ENCODE assay signal across 1 cellular context in the genomic region with DNA sequence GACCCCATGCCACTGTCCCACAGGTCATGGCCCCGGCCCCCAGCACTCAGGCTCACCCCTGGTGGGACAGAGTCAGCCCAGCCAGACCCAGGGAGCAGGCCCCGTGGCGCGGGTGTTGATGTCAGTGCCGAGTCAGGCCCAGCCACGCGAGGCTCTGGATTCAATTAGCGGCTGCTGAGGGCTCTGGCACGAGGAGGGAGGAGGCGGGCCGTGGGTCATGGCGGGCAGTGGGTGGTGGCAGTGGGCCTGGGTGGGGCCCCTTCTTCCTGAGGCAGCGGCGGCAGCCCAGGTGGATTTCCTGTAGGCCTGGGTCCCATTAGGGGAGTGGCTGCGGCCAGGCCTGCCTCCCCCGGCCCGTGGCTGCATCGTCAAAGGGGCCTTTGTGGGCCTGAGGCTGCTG.
A peak's percentile ranks its signal among the peaks of the same experiment; 100 is the strongest.
TF ChIP-seq lines count a peak whose summit lies in the region.

No MANE protein-coding gene starts in this region.

TF ChIP-seq in SK-N-SH, 30 proteins besides CTCF, POLR2A, EP300 and RAD21 (continued from another document):
- TF ChIP-seq, protein P1, sequence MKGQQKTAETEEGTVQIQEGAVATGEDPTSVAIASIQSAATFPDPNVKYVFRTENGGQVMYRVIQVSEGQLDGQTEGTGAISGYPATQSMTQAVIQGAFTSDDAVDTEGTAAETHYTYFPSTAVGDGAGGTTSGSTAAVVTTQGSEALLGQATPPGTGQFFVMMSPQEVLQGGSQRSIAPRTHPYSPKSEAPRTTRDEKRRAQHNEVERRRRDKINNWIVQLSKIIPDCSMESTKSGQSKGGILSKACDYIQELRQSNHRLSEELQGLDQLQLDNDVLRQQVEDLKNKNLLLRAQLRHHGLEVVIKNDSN (IDR thresholded peaks at IDR 0.05; ENCODE audit: borderline replicate concordance, low read depth) = no peak
- TF ChIP-seq FOXJ3 (CRISPR knock-in tag; IDR thresholded peaks at IDR 0.05) (no peak), ELF1 (IDR thresholded peaks at IDR 0.05) (no peak), NFIC (IDR thresholded peaks at IDR 0.05; ENCODE audit: borderline replicate concordance) (no peak), RXRA (IDR thresholded peaks at IDR 0.05; ENCODE audit: borderline replicate concordance, low read depth) (no peak), CHD2 (IDR thresholded peaks at IDR 0.05; ENCODE audit: low read length, partially characterized antibody) (peak; percentile 76), SMC3 (IDR thresholded peaks at IDR 0.05; ENCODE audit: low read depth, low read length) (no peak), EZH2phosphoT487 (IDR thresholded peaks at IDR 0.05; ENCODE audit: borderline replicate concordance, low read depth) (no peak), GABPA (IDR thresholded peaks at IDR 0.05; ENCODE audit: low read depth) (no peak), FOSL2 (IDR thresholded peaks at IDR 0.05; ENCODE audit: borderline replicate concordance, low read depth) (no peak), NRF1 (IDR thresholded peaks at IDR 0.05; ENCODE audit: low read depth, low read length) (no peak), POLR2AphosphoS5 (IDR thresholded peaks at IDR 0.05; ENCODE audit: low read depth, low read length) (0 out of 2 replicates have a peak, but pooled peaks have one; percentile 44), MXI1 (IDR thresholded peaks at IDR 0.05; ENCODE audit: low read depth, low read length) (peak; percentile 84; the same call in 1 of the 2 replicates), GATA2 (CRISPR knock-in tag; IDR thresholded peaks at IDR 0.05) (no peak), YY1 (IDR thresholded peaks at IDR 0.05; ENCODE audit: low read depth) (no peak), TEAD4 (IDR thresholded peaks at IDR 0.05; ENCODE audit: borderline replicate concordance, insufficient read depth) (no peak), RCOR1 (IDR thresholded peaks at IDR 0.05; ENCODE audit: low read length) (peak; percentile 26; the same call in 1 of the 2 replicates), RFX5 (IDR thresholded peaks at IDR 0.05; ENCODE audit: low read length) (no peak), MEF2A (IDR thresholded peaks at IDR 0.05; ENCODE audit: borderline replicate concordance, low read depth) (no peak), TAF1 (IDR thresholded peaks at IDR 0.05; ENCODE audit: borderline replicate concordance, low read depth, low read length) (no peak), JUND (IDR thresholded peaks at IDR 0.05) (no peak), SIN3A (IDR thresholded peaks at IDR 0.05; ENCODE audit: borderline replicate concordance, low read depth, low read length) (peak; percentile 62; the same call in 1 of the 2 replicates)
- TF ChIP-seq, protein P2, sequence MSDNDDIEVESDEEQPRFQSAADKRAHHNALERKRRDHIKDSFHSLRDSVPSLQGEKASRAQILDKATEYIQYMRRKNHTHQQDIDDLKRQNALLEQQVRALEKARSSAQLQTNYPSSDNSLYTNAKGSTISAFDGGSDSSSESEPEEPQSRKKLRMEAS (IDR thresholded peaks at IDR 0.05; ENCODE audit: low read depth) = peak; percentile 86
- TF ChIP-seq, protein P3, sequence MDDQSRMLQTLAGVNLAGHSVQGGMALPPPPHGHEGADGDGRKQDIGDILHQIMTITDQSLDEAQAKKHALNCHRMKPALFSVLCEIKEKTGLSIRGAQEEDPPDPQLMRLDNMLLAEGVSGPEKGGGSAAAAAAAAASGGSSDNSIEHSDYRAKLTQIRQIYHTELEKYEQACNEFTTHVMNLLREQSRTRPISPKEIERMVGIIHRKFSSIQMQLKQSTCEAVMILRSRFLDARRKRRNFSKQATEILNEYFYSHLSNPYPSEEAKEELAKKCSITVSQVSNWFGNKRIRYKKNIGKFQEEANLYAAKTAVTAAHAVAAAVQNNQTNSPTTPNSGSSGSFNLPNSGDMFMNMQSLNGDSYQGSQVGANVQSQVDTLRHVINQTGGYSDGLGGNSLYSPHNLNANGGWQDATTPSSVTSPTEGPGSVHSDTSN (IDR thresholded peaks at IDR 0.05) = no peak
- TF ChIP-seq, protein P4, sequence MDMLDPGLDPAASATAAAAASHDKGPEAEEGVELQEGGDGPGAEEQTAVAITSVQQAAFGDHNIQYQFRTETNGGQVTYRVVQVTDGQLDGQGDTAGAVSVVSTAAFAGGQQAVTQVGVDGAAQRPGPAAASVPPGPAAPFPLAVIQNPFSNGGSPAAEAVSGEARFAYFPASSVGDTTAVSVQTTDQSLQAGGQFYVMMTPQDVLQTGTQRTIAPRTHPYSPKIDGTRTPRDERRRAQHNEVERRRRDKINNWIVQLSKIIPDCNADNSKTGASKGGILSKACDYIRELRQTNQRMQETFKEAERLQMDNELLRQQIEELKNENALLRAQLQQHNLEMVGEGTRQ (IDR thresholded peaks at IDR 0.05; ENCODE audit: borderline replicate concordance, low read depth, low read length) = no peak
- TF ChIP-seq, protein P5, sequence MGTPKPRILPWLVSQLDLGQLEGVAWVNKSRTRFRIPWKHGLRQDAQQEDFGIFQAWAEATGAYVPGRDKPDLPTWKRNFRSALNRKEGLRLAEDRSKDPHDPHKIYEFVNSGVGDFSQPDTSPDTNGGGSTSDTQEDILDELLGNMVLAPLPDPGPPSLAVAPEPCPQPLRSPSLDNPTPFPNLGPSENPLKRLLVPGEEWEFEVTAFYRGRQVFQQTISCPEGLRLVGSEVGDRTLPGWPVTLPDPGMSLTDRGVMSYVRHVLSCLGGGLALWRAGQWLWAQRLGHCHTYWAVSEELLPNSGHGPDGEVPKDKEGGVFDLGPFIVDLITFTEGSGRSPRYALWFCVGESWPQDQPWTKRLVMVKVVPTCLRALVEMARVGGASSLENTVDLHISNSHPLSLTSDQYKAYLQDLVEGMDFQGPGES (IDR thresholded peaks at IDR 0.05; ENCODE audit: low read depth, low read length) = no peak
- TF ChIP-seq, protein P6, sequence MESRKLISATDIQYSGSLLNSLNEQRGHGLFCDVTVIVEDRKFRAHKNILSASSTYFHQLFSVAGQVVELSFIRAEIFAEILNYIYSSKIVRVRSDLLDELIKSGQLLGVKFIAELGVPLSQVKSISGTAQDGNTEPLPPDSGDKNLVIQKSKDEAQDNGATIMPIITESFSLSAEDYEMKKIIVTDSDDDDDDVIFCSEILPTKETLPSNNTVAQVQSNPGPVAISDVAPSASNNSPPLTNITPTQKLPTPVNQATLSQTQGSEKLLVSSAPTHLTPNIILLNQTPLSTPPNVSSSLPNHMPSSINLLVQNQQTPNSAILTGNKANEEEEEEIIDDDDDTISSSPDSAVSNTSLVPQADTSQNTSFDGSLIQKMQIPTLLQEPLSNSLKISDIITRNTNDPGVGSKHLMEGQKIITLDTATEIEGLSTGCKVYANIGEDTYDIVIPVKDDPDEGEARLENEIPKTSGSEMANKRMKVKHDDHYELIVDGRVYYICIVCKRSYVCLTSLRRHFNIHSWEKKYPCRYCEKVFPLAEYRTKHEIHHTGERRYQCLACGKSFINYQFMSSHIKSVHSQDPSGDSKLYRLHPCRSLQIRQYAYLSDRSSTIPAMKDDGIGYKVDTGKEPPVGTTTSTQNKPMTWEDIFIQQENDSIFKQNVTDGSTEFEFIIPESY (IDR thresholded peaks at IDR 0.05; ENCODE audit: borderline replicate concordance, low read depth) = no peak
- TF ChIP-seq, protein P7, sequence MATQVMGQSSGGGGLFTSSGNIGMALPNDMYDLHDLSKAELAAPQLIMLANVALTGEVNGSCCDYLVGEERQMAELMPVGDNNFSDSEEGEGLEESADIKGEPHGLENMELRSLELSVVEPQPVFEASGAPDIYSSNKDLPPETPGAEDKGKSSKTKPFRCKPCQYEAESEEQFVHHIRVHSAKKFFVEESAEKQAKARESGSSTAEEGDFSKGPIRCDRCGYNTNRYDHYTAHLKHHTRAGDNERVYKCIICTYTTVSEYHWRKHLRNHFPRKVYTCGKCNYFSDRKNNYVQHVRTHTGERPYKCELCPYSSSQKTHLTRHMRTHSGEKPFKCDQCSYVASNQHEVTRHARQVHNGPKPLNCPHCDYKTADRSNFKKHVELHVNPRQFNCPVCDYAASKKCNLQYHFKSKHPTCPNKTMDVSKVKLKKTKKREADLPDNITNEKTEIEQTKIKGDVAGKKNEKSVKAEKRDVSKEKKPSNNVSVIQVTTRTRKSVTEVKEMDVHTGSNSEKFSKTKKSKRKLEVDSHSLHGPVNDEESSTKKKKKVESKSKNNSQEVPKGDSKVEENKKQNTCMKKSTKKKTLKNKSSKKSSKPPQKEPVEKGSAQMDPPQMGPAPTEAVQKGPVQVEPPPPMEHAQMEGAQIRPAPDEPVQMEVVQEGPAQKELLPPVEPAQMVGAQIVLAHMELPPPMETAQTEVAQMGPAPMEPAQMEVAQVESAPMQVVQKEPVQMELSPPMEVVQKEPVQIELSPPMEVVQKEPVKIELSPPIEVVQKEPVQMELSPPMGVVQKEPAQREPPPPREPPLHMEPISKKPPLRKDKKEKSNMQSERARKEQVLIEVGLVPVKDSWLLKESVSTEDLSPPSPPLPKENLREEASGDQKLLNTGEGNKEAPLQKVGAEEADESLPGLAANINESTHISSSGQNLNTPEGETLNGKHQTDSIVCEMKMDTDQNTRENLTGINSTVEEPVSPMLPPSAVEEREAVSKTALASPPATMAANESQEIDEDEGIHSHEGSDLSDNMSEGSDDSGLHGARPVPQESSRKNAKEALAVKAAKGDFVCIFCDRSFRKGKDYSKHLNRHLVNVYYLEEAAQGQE (IDR thresholded peaks at IDR 0.05; ENCODE audit: low read depth, low read length) = no peak
